In genomic region chr7:100044719-100045118, GRCh38 we compare ENCODE assay signal across 1 cellular context.
A peak's percentile ranks its signal among the peaks of the same experiment; 100 is the strongest.
TF ChIP-seq lines count a peak whose summit lies in the region.

No MANE protein-coding gene starts in this region.

TF ChIP-seq in HEK293, 187 proteins besides CTCF, POLR2A, EP300 and RAD21 (continued from another document):
- TF ChIP-seq, protein P1, sequence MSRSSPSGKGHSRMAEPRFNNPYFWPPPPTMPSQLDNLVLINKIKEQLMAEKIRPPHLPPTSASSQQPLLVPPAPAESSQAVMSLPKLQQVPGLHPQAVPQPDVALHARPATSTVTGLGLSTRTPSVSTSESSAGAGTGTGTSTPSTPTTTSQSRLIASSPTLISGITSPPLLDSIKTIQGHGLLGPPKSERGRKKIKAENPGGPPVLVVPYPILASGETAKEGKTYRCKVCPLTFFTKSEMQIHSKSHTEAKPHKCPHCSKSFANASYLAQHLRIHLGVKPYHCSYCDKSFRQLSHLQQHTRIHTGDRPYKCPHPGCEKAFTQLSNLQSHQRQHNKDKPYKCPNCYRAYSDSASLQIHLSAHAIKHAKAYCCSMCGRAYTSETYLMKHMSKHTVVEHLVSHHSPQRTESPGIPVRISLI (tag by site-specific recombination; IDR thresholded peaks at IDR 0.05): 0 out of 2 replicates have a peak, but pooled peaks have one; percentile 6
